In genomic region chr11:12246169-12246568, GRCh38 we compare ENCODE assay signal across 16 cellular contexts.
DNase-seq lines count a peak whose midpoint lies in the region; ATAC-seq and TF ChIP-seq lines count a peak whose summit lies in the region.
"Had no signal": no experiment of that assay in that cellular context is flagged by ENCODE, and none has a peak within 500 bp of the region (broad histone marks: within the 10 kb centered on the region; RNA-seq: fewer than 3 reads in every experiment).

No MANE protein-coding gene starts in this region.

- intact Hi-C loops in left ventricle myocardium superior (cut with micrococcal nuclease): loop anchor here (10.0 kb wide), 1 partner anchor 161 kb away; no protein-coding TSS in a partner anchor

- H3K4me1 ChIP-seq in right atrium auricular region (peaks cover 0 to 58% of the 10 kb centered on the region in 2 donors), muscle layer of colon (ENCODE audit: insufficient read depth, low read length) (peaks cover 57% of the 10 kb centered on the region)

- H3K4me3 ChIP-seq in right atrium auricular region (no peak overlapping the region), muscle layer of colon (ENCODE audit: low read depth in 1 of 2, low read length in 2 of 2) (no peak overlapping the region)
- H3K4me3 ChIP-seq: GM23248 had no signal

- H3K27ac ChIP-seq in right atrium auricular region (peak overlapping the region; percentile 32 to 52), muscle layer of colon (ENCODE audit: low read depth, low read length) (peak overlapping the region; percentile 25)

- no peak for TF ChIP-seq CTCF in right atrium auricular region (IDR thresholded peaks at IDR 0.05)

- DNase-seq in right atrium auricular region (ENCODE audit: low spot score): no peak
- no peak for DNase-seq in left ventricle myocardium superior
- DNase-seq in SK-N-DZ (ENCODE audit: low spot score): peak; percentile 40
- DNase-seq: activated CD4-positive, alpha-beta T cell treated with anti-CD3 and anti-CD28 coated beads, Interleukin-2, amount 10 ng/mL, durations not matched to agents 7 days and 5 days; activated effector memory CD4-positive, alpha-beta T cell treated with anti-CD3 and anti-CD28 coated beads, Interleukin-2, amount 50 U/mL, for 16 hours; AML-193; erythroblast; NCI-H2227 treated with DMSO at 0.1 percent for 48 hours; NK-92 treated with Interleukin-12 subunit alpha and Interleukin-12 subunit beta, amount 100 ng/mL, for 24 hours; stimulated activated CD4-positive, alpha-beta T cell treated with anti-CD3 and anti-CD28 coated beads, Interleukin-12 subunit alpha, Interleukin-12 subunit beta, amount 100 ng/mL, for 4 hours; stimulated activated CD8-positive, alpha-beta memory T cell treated with anti-CD3 and anti-CD28 coated beads, Interleukin-4, amount 100 ng/mL, for 48 hours had no signal

- H3K27me3 ChIP-seq in right atrium auricular region (no peaks in the 10 kb centered on the region), muscle layer of colon (ENCODE audit: control insufficient read depth in 1 of 2, insufficient read depth in 2 of 2, low read length in 2 of 2) (no peaks in the 10 kb centered on the region)

- H3K9ac ChIP-seq in muscle layer of colon (ENCODE audit: low read length): no peak overlapping the region

- no peaks in the 10 kb centered on the region for H3K9me3 ChIP-seq in right atrium auricular region
- no peaks in the 10 kb centered on the region for H3K9me3 ChIP-seq in muscle layer of colon (ENCODE audit: low read length)

- ATAC-seq in left ventricle myocardium superior (no peak), HG03280 (IDR thresholded peaks at IDR 0.05; ENCODE audit: unreplicated experiment) (no peak), GM21717 (IDR thresholded peaks at IDR 0.05; ENCODE audit: unreplicated experiment) (no peak), HG03439 (IDR thresholded peaks at IDR 0.05; ENCODE audit: unreplicated experiment) (no peak)

- H3K36me3 ChIP-seq in right atrium auricular region (peaks cover 70% of the 10 kb centered on the region), muscle layer of colon (ENCODE audit: insufficient read depth, low read length) (peaks cover 29% of the 10 kb centered on the region)
